9 cellular contexts compared by ENCODE assay signal in genomic region chr13:102400619-102401125, GRCh38. TPM values are rescaled to one million over a fixed set of nuclear protein-coding genes. Genes with fewer than 3 reads are reported as not detected.
DNase-seq lines count a peak whose midpoint lies in the region; ATAC-seq and TF ChIP-seq lines count a peak whose summit lies in the region.
"Had no signal": no experiment of that assay in that cellular context is flagged by ENCODE, and none has a peak within 500 bp of the region (broad histone marks: within the 10 kb centered on the region; RNA-seq: fewer than 3 reads in every experiment).

No MANE protein-coding gene starts in this region.

- no peak overlapping the region for H3K9ac ChIP-seq in trophoblast cell (ENCODE audit: low read length)

- H3K4me3 Mint-ChIP-seq in WTC11 = peak overlapping the region; percentile 83

- CTCF ChIA-PET in WTC11 (lab: Charles Lee) = interaction anchor here (0.5 to 3.1 kb wide), 10 partner anchors 49 to 460 kb away, joined by 3 to 21 read pairs (median 3); no protein-coding TSS in a partner anchor

- no peak overlapping the region for H4K91ac ChIP-seq in trophoblast cell (ENCODE audit: low read depth, low read length)

- no peak overlapping the region for H4K12ac ChIP-seq in trophoblast cell (ENCODE audit: low read depth, low read length)

- H3K23ac ChIP-seq in trophoblast cell (ENCODE audit: low read length) = no peak overlapping the region

- no peak overlapping the region for H2BK5ac ChIP-seq in trophoblast cell (ENCODE audit: low read depth, low read length, poor library complexity)

- peaks cover 19% of the 10 kb centered on the region for H3K4me1 Mint-ChIP-seq in WTC11

- H3K36me3 ChIP-seq in trophoblast cell (ENCODE audit: control insufficient read depth in 1 of 2, insufficient read depth in 2 of 2, low read length in 2 of 2) = no peaks in the 10 kb centered on the region

- peaks cover 5% of the 10 kb centered on the region for H3K9me3 ChIP-seq in trophoblast cell (ENCODE audit: insufficient read depth, low read depth, low read length)

- no peaks in the 10 kb centered on the region for H3K79me2 ChIP-seq in trophoblast cell (ENCODE audit: control insufficient read depth, insufficient read depth, low read length, poor library complexity)

- no peaks in the 10 kb centered on the region for H3K36me3 Mint-ChIP-seq in WTC11

- H2AFZ ChIP-seq in trophoblast cell (ENCODE audit: insufficient read depth, low read length, poor library complexity) = no peak overlapping the region

- H3K9me3 Mint-ChIP-seq in WTC11 = no peaks in the 10 kb centered on the region

- H2AK5ac ChIP-seq in trophoblast cell (ENCODE audit: low read length) = no peak overlapping the region

- H3K4me1 ChIP-seq in trophoblast cell (ENCODE audit: control insufficient read depth in 1 of 2, insufficient read depth in 2 of 2, low read length in 2 of 2) = peaks cover 2 to 10% of the 10 kb centered on the region in 2 experiments

- H3K18ac ChIP-seq in trophoblast cell (ENCODE audit: low read length) = no peak overlapping the region

- peaks cover 37% of the 10 kb centered on the region for H3K27me3 ChIP-seq in trophoblast cell (ENCODE audit: insufficient read depth, low read length)

- peak overlapping the region; percentile 40 to 60 for H3K4me3 ChIP-seq in foreskin fibroblast (ENCODE audit: low read depth in 1 of 2, low read length in 2 of 2)
- no peak overlapping the region for H3K4me3 ChIP-seq in trophoblast cell (ENCODE audit: low read depth, low read length)

- peak; percentile 2 for ATAC-seq in WTC11
- ATAC-seq in GM19467 (IDR thresholded peaks at IDR 0.05; ENCODE audit: unreplicated experiment) = no peak

- WGBS in trophoblast cell (ENCODE audit: extremely low coverage, insufficient coverage, insufficient read length) = no CpG with 5 or more reads among the region's 25 CpGs

- no peak overlapping the region for H2BK120ac ChIP-seq in trophoblast cell (ENCODE audit: insufficient read depth, low read length, poor library complexity)

- no peak overlapping the region for H4K8ac ChIP-seq in trophoblast cell (ENCODE audit: low read depth, low read length)

- H3K79me1 ChIP-seq in trophoblast cell (ENCODE audit: low read length) = no peaks in the 10 kb centered on the region

- no peak overlapping the region for H3K27ac ChIP-seq in trophoblast cell (ENCODE audit: low read depth, low read length)
- H3K27ac ChIP-seq: 22Rv1 had no signal

- H3K4me2 ChIP-seq in trophoblast cell (ENCODE audit: low read length) = peak overlapping the region; percentile 83

- no peak overlapping the region for H2BK12ac ChIP-seq in trophoblast cell (ENCODE audit: low read length)

- peaks cover 61% of the 10 kb centered on the region for H3K27me3 Mint-ChIP-seq in WTC11 (ENCODE audit: low read depth)

- TF ChIP-seq CTCF in WTC11 (IDR thresholded peaks at IDR 0.05) (no peak), foreskin fibroblast (IDR thresholded peaks at IDR 0.05; ENCODE audit: low read depth, low read length) (no peak)

- no peak overlapping the region for H3K14ac ChIP-seq in trophoblast cell (ENCODE audit: low read length)

- POLR2A ChIA-PET in WTC11 (lab: Charles Lee) = interaction anchor here (1.4 kb wide), 1 partner anchor 196 kb away, joined by 7 read pairs; the partner anchor contains the start of gene TPP2

- DNase-seq in DMS 273 (lab: John Stamatoyannopoulos, UW; ENCODE audit: unreplicated experiment) (peak; percentile 8), DMS 273 treated with DMSO at 0.1 percent for 48 hours (lab: John Stamatoyannopoulos, UW) (no peak), WTC11 (ENCODE audit: low spot score) (peak; percentile 32), foreskin fibroblast (peak; percentile 47 to 81), trophoblast cell (no peak), HuH-7 (ENCODE audit: low spot score) (no peak), NCI-H128 (lab: John Stamatoyannopoulos, UW; ENCODE audit: unreplicated experiment) (no peak)

- no peak overlapping the region for H3K27ac Mint-ChIP-seq in WTC11

- H3K4ac ChIP-seq in trophoblast cell (ENCODE audit: low read depth, low read length) = no peak overlapping the region

TF ChIP-seq in WTC11, 78 proteins besides CTCF, POLR2A, EP300 and RAD21:
- no peak for TF ChIP-seq FOXP4 (CRISPR knock-in tag; IDR thresholded peaks at IDR 0.05)
- TF ChIP-seq, protein P1, sequence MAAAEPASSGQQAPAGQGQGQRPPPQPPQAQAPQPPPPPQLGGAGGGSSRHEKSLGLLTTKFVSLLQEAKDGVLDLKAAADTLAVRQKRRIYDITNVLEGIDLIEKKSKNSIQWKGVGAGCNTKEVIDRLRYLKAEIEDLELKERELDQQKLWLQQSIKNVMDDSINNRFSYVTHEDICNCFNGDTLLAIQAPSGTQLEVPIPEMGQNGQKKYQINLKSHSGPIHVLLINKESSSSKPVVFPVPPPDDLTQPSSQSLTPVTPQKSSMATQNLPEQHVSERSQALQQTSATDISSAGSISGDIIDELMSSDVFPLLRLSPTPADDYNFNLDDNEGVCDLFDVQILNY (CRISPR knock-in tag; IDR thresholded peaks at IDR 0.05) = no peak
- TF ChIP-seq SMAD4 (CRISPR knock-in tag; IDR thresholded peaks at IDR 0.05) = no peak

RNA-seq across cellular contexts. Expression of gene FGF14, which starts 1.2 kb away (rescaled TPM):
- total RNA-seq in WTC11 (2021) = 0.18 to 0.80 TPM (median 0.28 TPM) in 3 replicates
- polyA plus RNA-seq in trophoblast cell (2013) = 0.03 TPM in 2 replicates

Comparison
In these comparisons a context has a peak if more than half of its experiments do, and no peak if none do; other contexts are left out.
1. DNase-seq: peak in DMS 273 (single experiment), WTC11 (single experiment) and foreskin fibroblast (2 of 2); none in DMS 273 treated with DMSO at 0.1 percent for 48 hours (single experiment), trophoblast cell (0 of 2), HuH-7 (single experiment) and NCI-H128 (single experiment).